ENCODE assay signal across 8 cellular contexts in genomic region chr12:30754750-30755394, GRCh38. TPM values are rescaled to one million over a fixed set of nuclear protein-coding genes. Genes with fewer than 3 reads are reported as not detected.
DNase-seq lines count a peak whose midpoint lies in the region; ATAC-seq and TF ChIP-seq lines count a peak whose summit lies in the region.

Gene CAPRIN2 (minus strand): TSS chr12:30754951. CDS start chr12:30753520, 1,431 bp downstream.

- no peaks in the 10 kb centered on the region for H3K36me3 Mint-ChIP-seq in T-helper 1 cell treated with Interleukin-12 subunit alpha and Interleukin-12 subunit beta and Interleukin-4 antibody, amounts not matched to agents 30 μg/mL and 1 μg/mL, for 36 hours (ENCODE audit: low read depth)
- H3K36me3 Mint-ChIP-seq in progenitor cell of endocrine pancreas (ENCODE audit: insufficient read depth), result peaks cover 1% of the 10 kb centered on the region

- H3K36me3 ChIP-seq in left ventricle myocardium inferior (no peaks in the 10 kb centered on the region), upper lobe of right lung (no peaks in the 10 kb centered on the region)

- intact Hi-C loops in left ventricle myocardium inferior (cut with micrococcal nuclease), result no loop called here
- intact Hi-C loops in upper lobe of right lung (cut with DNase I), result no loop called here

- H3K9me3 ChIP-seq in left ventricle myocardium inferior (replicated peaks) (no peaks in the 10 kb centered on the region), upper lobe of right lung (no peaks in the 10 kb centered on the region)

- peak within 1 kb of the TSS; percentile 91 for H3K4me3 ChIP-seq in left ventricle myocardium inferior
- H3K4me3 ChIP-seq in upper lobe of right lung, result peak within 1 kb of the TSS; percentile 85

- H3K27ac Mint-ChIP-seq in T-helper 1 cell treated with Interleukin-12 subunit alpha and Interleukin-12 subunit beta and Interleukin-4 antibody, amounts not matched to agents 30 μg/mL and 1 μg/mL, for 36 hours, result peak within 1 kb of the TSS; percentile 76
- H3K27ac Mint-ChIP-seq in progenitor cell of endocrine pancreas, result peak within 1 kb of the TSS; percentile 98

- H3K4me1 Mint-ChIP-seq in T-helper 1 cell treated with Interleukin-12 subunit alpha and Interleukin-12 subunit beta and Interleukin-4 antibody, amounts not matched to agents 30 μg/mL and 1 μg/mL, for 36 hours (ENCODE audit: low read depth), result peaks cover 25% of the 10 kb centered on the region
- H3K4me1 Mint-ChIP-seq in progenitor cell of endocrine pancreas (ENCODE audit: low read depth), result peaks cover 37% of the 10 kb centered on the region

- peaks cover 37% of the 10 kb centered on the region for H3K4me1 ChIP-seq in left ventricle myocardium inferior
- H3K4me1 ChIP-seq in upper lobe of right lung, result peaks cover 12% of the 10 kb centered on the region

- DNase-seq in NCI-H1694 (lab: John Stamatoyannopoulos, UW) (peak; percentile 93), amygdala (lab: John Stamatoyannopoulos, UW) (peak; percentile 39 to 93 (median 86)), left ventricle myocardium inferior (peak; percentile 97), progenitor cell of endocrine pancreas (ENCODE audit: low spot score, unreplicated experiment) (peak; percentile 100), upper lobe of right lung (peak; percentile 99)

- H3K27me3 Mint-ChIP-seq in T-helper 1 cell treated with Interleukin-12 subunit alpha and Interleukin-12 subunit beta and Interleukin-4 antibody, amounts not matched to agents 30 μg/mL and 1 μg/mL, for 36 hours (ENCODE audit: low read depth), result peaks cover 4% of the 10 kb centered on the region
- H3K27me3 Mint-ChIP-seq in progenitor cell of endocrine pancreas, result no peaks in the 10 kb centered on the region

- no peaks in the 10 kb centered on the region for H3K9me3 Mint-ChIP-seq in T-helper 1 cell treated with Interleukin-12 subunit alpha and Interleukin-12 subunit beta and Interleukin-4 antibody, amounts not matched to agents 30 μg/mL and 1 μg/mL, for 36 hours
- no peaks in the 10 kb centered on the region for H3K9me3 Mint-ChIP-seq in progenitor cell of endocrine pancreas (ENCODE audit: low read depth)

- peak; percentile 91 for ATAC-seq in GM18499 (IDR thresholded peaks at IDR 0.05; ENCODE audit: insufficient read depth, unreplicated experiment)
- peak; percentile 90 for ATAC-seq in HG02938 (IDR thresholded peaks at IDR 0.05; ENCODE audit: unreplicated experiment)
- ATAC-seq in upper lobe of right lung, result peak; percentile 98

- H3K27me3 ChIP-seq in left ventricle myocardium inferior (ENCODE audit: low read depth), result no peaks in the 10 kb centered on the region
- no peaks in the 10 kb centered on the region for H3K27me3 ChIP-seq in upper lobe of right lung

- H3K27ac ChIP-seq in left ventricle myocardium inferior (replicated peaks), result peak within 1 kb of the TSS; percentile 87
- peak within 1 kb of the TSS; percentile 88 for H3K27ac ChIP-seq in upper lobe of right lung

- TF ChIP-seq CTCF in left ventricle myocardium inferior (IDR thresholded peaks at IDR 0.05; ENCODE audit: borderline replicate concordance), result peak; percentile 54
- TF ChIP-seq CTCF in progenitor cell of endocrine pancreas (IDR thresholded peaks at IDR 0.05; ENCODE audit: unreplicated experiment), result peak; percentile 52
- TF ChIP-seq CTCF in upper lobe of right lung (IDR thresholded peaks at IDR 0.05), result peak; percentile 32

- peak within 1 kb of the TSS; percentile 90 for H3K4me3 Mint-ChIP-seq in T-helper 1 cell treated with Interleukin-12 subunit alpha and Interleukin-12 subunit beta and Interleukin-4 antibody, amounts not matched to agents 30 μg/mL and 1 μg/mL, for 36 hours
- peak within 1 kb of the TSS; percentile 97 for H3K4me3 Mint-ChIP-seq in progenitor cell of endocrine pancreas (ENCODE audit: low read depth)

RNA-seq across cellular contexts. Expression of gene CAPRIN2, which starts in this region (rescaled TPM):
- 27.5 TPM for total RNA-seq in left ventricle myocardium inferior
- 82.2 and 91.5 TPM in 2 replicates for total RNA-seq in progenitor cell of endocrine pancreas
- 17.2 TPM for total RNA-seq in upper lobe of right lung

Comparison
In these comparisons a context has a peak if more than half of its experiments do, and no peak if none do; other contexts are left out.
1. Peak in every context shown above with its lines: DNase-seq, ATAC-seq, H3K4me3 ChIP-seq and H3K27ac ChIP-seq.